1 cellular context compared by ENCODE assay signal in genomic region chrX:129524250-129524850, GRCh38.
TF ChIP-seq lines count a peak whose summit lies in the region.

No MANE protein-coding gene starts in this region.

TF ChIP-seq in IMR-90, 13 proteins besides CTCF, POLR2A, EP300 and RAD21 (continued from another document):
- TF ChIP-seq CEBPB (IDR thresholded peaks at IDR 0.05; ENCODE audit: low read depth, low read length), result peak; percentile 42; the same call in 1 of the 2 replicates
